ENCODE assay signal across 36 cellular contexts in genomic region chr4:62077406-62077805, GRCh38.
"Had no signal": no experiment of that assay in that cellular context is flagged by ENCODE, and none has a peak within 500 bp of the region (broad histone marks: within the 10 kb centered on the region; RNA-seq: fewer than 3 reads in every experiment).

No MANE protein-coding gene starts in this region.

- H3K4me1 ChIP-seq: adrenal gland, body of pancreas, breast epithelium had no signal

- H3K27ac Mint-ChIP-seq: activated CD4-positive, alpha-beta memory T cell treated with anti-CD3 and anti-CD28 coated beads, Interleukin-2, amount 10 ng/mL, durations not matched to agents 7 days and 5 days; activated CD4-positive, alpha-beta T cell treated with anti-CD3 and anti-CD28 coated beads for 36 hours; activated CD4-positive, alpha-beta T cell treated with anti-CD3 and anti-CD28 coated beads, Interleukin-2, amount 10 ng/mL, durations not matched to agents 7 days and 5 days; activated CD8-positive, alpha-beta memory T cell treated with anti-CD3 and anti-CD28 coated beads, Interleukin-2, amount 10 ng/mL, durations not matched to agents 7 days and 5 days; activated CD8-positive, alpha-beta T cell treated with anti-CD3 and anti-CD28 coated beads, Interleukin-2, amount 10 ng/mL, durations not matched to agents 7 days and 5 days; activated naive CD4-positive, alpha-beta T cell treated with anti-CD3 and anti-CD28 coated beads, Interleukin-2, amount 50 U/mL, for 72 hours; activated naive CD8-positive, alpha-beta T cell treated with anti-CD3 and anti-CD28 coated beads for 36 hours; activated T-cell treated with anti-CD3 and anti-CD28 coated beads, Interleukin-2, amount 50 U/mL, for 24 hours; activated T-helper 2 cell treated with anti-CD3 and anti-CD28 coated beads, Interferon-gamma antibody, Interleukin-2, Interleukin-4, amounts not matched to agents 10 μg/mL and 5 μg/mL and 100 μg/mL, durations not matched to agents 14 hours and 24 hours and 36 hours; T-helper 1 cell treated with Interleukin-12 subunit alpha and Interleukin-12 subunit beta and Interleukin-4 antibody, amounts not matched to agents 30 μg/mL and 1 μg/mL, for 36 hours; T-helper 2 cell treated with Interferon-gamma antibody and Interleukin-4, amounts not matched to agents 5 μg/mL and 100 μg/mL, for 36 hours had no signal

- H3K9me3 ChIP-seq: adrenal gland, body of pancreas, breast epithelium had no signal

- H3K27ac ChIP-seq: adrenal gland, body of pancreas, brain microvascular endothelial cell, breast epithelium, VCaP had no signal

- H3K9me3 Mint-ChIP-seq: activated CD4-positive, alpha-beta memory T cell treated with anti-CD3 and anti-CD28 coated beads, Interleukin-2, amount 10 ng/mL, durations not matched to agents 7 days and 5 days; activated CD4-positive, alpha-beta T cell treated with anti-CD3 and anti-CD28 coated beads, Interleukin-2, amount 10 ng/mL, durations not matched to agents 7 days and 5 days; activated naive CD4-positive, alpha-beta T cell treated with anti-CD3 and anti-CD28 coated beads, Interleukin-2, amount 50 U/mL, for 72 hours; T-helper 1 cell treated with Interleukin-12 subunit alpha and Interleukin-12 subunit beta and Interleukin-4 antibody, amounts not matched to agents 30 μg/mL and 1 μg/mL, for 36 hours had no signal

- FAIRE-seq: astrocyte, TTC549 had no signal

- DNase-seq: activated CD4-positive, alpha-beta memory T cell treated with anti-CD3 and anti-CD28 coated beads, Interleukin-2, amount 10 ng/mL, durations not matched to agents 7 days and 5 days; activated CD4-positive, alpha-beta T cell treated with anti-CD3 and anti-CD28 coated beads for 1 hour; activated CD4-positive, alpha-beta T cell treated with anti-CD3 and anti-CD28 coated beads for 36 hours; activated CD4-positive, alpha-beta T cell treated with anti-CD3 and anti-CD28 coated beads for 48 hours; activated CD4-positive, alpha-beta T cell treated with anti-CD3 and anti-CD28 coated beads, Interleukin-2, amount 10 ng/mL, durations not matched to agents 7 days and 5 days; activated CD4-positive, alpha-beta T cell treated with anti-CD3 and anti-CD28 coated beads, Interleukin-2, amount 50 U/mL, for 48 hours; activated CD4-positive, CD25-positive, alpha-beta regulatory T cell; activated CD8-positive, alpha-beta memory T cell treated with anti-CD3 and anti-CD28 coated beads for 24 hours; activated CD8-positive, alpha-beta memory T cell treated with anti-CD3 and anti-CD28 coated beads, Interleukin-2, amount 10 ng/mL, durations not matched to agents 7 days and 5 days; activated CD8-positive, alpha-beta memory T cell treated with anti-CD3 and anti-CD28 coated beads, Interleukin-2, amount 50 U/mL, for 48 hours; activated CD8-positive, alpha-beta T cell treated with anti-CD3 and anti-CD28 coated beads, Interleukin-2, amount 10 ng/mL, durations not matched to agents 7 days and 5 days; activated effector memory CD4-positive, alpha-beta T cell treated with Interleukin-2 at 50 U/mL for 16 hours; activated gamma-delta T cell; activated naive CD4-positive, alpha-beta T cell treated with anti-CD3 and anti-CD28 coated beads, Interleukin-2, amount 50 U/mL, for 16 hours; activated naive CD4-positive, alpha-beta T cell treated with Interleukin-2 at 50 U/mL for 16 hours; activated naive CD8-positive, alpha-beta T cell treated with anti-CD3 and anti-CD28 coated beads for 36 hours; activated T-cell treated with anti-CD3 and anti-CD28 coated beads, Interleukin-2, amount 50 U/mL, for 24 hours; activated T-cell treated with anti-CD3 and anti-CD28 coated beads, Interleukin-2, amount 50 U/mL, for 48 hours; adrenal gland; amniotic stem cell; aorta; body of pancreas; brain microvascular endothelial cell; central memory CD4-positive, alpha-beta T cell; T-helper 1 cell; T-helper 2 cell; T-helper 9 cell had no signal

- ATAC-seq: activated CD4-positive, alpha-beta T cell treated with anti-CD3 and anti-CD28 coated beads for 36 hours; activated CD4-positive, CD25-positive, alpha-beta regulatory T cell treated with anti-CD3 and anti-CD28 coated beads, Interleukin-2, amount 50 U/mL, for 24 hours; activated CD8-positive, alpha-beta memory T cell treated with anti-CD3 and anti-CD28 coated beads, Interleukin-2, amount 10 ng/mL, durations not matched to agents 7 days and 5 days; activated CD8-positive, alpha-beta T cell treated with anti-CD3 and anti-CD28 coated beads, Interleukin-2, amount 10 ng/mL, durations not matched to agents 7 days and 5 days; activated naive CD4-positive, alpha-beta T cell treated with anti-CD3 and anti-CD28 coated beads, Interleukin-2, amount 50 U/mL, for 72 hours; body of pancreas had no signal

- H3K36me3 Mint-ChIP-seq: activated CD8-positive, alpha-beta memory T cell treated with anti-CD3 and anti-CD28 coated beads, Interleukin-2, amount 10 ng/mL, durations not matched to agents 7 days and 5 days; activated naive CD4-positive, alpha-beta T cell treated with anti-CD3 and anti-CD28 coated beads, Interleukin-2, amount 50 U/mL, for 72 hours; activated naive CD8-positive, alpha-beta T cell treated with anti-CD3 and anti-CD28 coated beads for 36 hours had no signal

- H3K4me3 Mint-ChIP-seq: activated CD4-positive, alpha-beta memory T cell treated with anti-CD3 and anti-CD28 coated beads, Interleukin-2, amount 10 ng/mL, durations not matched to agents 7 days and 5 days; activated CD4-positive, alpha-beta T cell treated with anti-CD3 and anti-CD28 coated beads for 36 hours; activated CD4-positive, alpha-beta T cell treated with anti-CD3 and anti-CD28 coated beads, Interleukin-2, amount 10 ng/mL, durations not matched to agents 7 days and 5 days; activated CD8-positive, alpha-beta memory T cell treated with anti-CD3 and anti-CD28 coated beads, Interleukin-2, amount 10 ng/mL, durations not matched to agents 7 days and 5 days; activated CD8-positive, alpha-beta T cell treated with anti-CD3 and anti-CD28 coated beads, Interleukin-2, amount 10 ng/mL, durations not matched to agents 7 days and 5 days; activated naive CD8-positive, alpha-beta T cell treated with anti-CD3 and anti-CD28 coated beads for 36 hours; activated T-cell treated with anti-CD3 and anti-CD28 coated beads, Interleukin-2, amount 50 U/mL, for 24 hours; T-helper 1 cell treated with Interleukin-12 subunit alpha and Interleukin-12 subunit beta and Interleukin-4 antibody, amounts not matched to agents 30 μg/mL and 1 μg/mL, for 36 hours; T-helper 2 cell treated with Interferon-gamma antibody and Interleukin-4, amounts not matched to agents 5 μg/mL and 100 μg/mL, for 36 hours had no signal

- H3K36me3 ChIP-seq: adrenal gland, brain microvascular endothelial cell, breast epithelium had no signal

- H3K27me3 ChIP-seq: adrenal gland, body of pancreas, brain microvascular endothelial cell, breast epithelium had no signal

- H3K4me3 ChIP-seq: adrenal gland, body of pancreas, breast epithelium had no signal

- H3K27me3 Mint-ChIP-seq: activated CD4-positive, alpha-beta memory T cell treated with anti-CD3 and anti-CD28 coated beads, Interleukin-2, amount 10 ng/mL, durations not matched to agents 7 days and 5 days; activated CD4-positive, alpha-beta T cell treated with anti-CD3 and anti-CD28 coated beads for 36 hours; activated CD4-positive, alpha-beta T cell treated with anti-CD3 and anti-CD28 coated beads, Interleukin-2, amount 10 ng/mL, durations not matched to agents 7 days and 5 days; activated CD8-positive, alpha-beta memory T cell treated with anti-CD3 and anti-CD28 coated beads, Interleukin-2, amount 10 ng/mL, durations not matched to agents 7 days and 5 days; activated naive CD8-positive, alpha-beta T cell treated with anti-CD3 and anti-CD28 coated beads for 36 hours; activated T-cell treated with anti-CD3 and anti-CD28 coated beads, Interleukin-2, amount 50 U/mL, for 24 hours had no signal

- H3K4me1 Mint-ChIP-seq: activated CD4-positive, alpha-beta memory T cell treated with anti-CD3 and anti-CD28 coated beads, Interleukin-2, amount 10 ng/mL, durations not matched to agents 7 days and 5 days; activated CD4-positive, alpha-beta T cell treated with anti-CD3 and anti-CD28 coated beads for 36 hours; activated CD4-positive, alpha-beta T cell treated with anti-CD3 and anti-CD28 coated beads, Interleukin-2, amount 10 ng/mL, durations not matched to agents 7 days and 5 days; activated CD8-positive, alpha-beta memory T cell treated with anti-CD3 and anti-CD28 coated beads, Interleukin-2, amount 10 ng/mL, durations not matched to agents 7 days and 5 days; activated naive CD8-positive, alpha-beta T cell treated with anti-CD3 and anti-CD28 coated beads for 36 hours had no signal
